8 cellular contexts compared by ENCODE assay signal in the genomic region with DNA sequence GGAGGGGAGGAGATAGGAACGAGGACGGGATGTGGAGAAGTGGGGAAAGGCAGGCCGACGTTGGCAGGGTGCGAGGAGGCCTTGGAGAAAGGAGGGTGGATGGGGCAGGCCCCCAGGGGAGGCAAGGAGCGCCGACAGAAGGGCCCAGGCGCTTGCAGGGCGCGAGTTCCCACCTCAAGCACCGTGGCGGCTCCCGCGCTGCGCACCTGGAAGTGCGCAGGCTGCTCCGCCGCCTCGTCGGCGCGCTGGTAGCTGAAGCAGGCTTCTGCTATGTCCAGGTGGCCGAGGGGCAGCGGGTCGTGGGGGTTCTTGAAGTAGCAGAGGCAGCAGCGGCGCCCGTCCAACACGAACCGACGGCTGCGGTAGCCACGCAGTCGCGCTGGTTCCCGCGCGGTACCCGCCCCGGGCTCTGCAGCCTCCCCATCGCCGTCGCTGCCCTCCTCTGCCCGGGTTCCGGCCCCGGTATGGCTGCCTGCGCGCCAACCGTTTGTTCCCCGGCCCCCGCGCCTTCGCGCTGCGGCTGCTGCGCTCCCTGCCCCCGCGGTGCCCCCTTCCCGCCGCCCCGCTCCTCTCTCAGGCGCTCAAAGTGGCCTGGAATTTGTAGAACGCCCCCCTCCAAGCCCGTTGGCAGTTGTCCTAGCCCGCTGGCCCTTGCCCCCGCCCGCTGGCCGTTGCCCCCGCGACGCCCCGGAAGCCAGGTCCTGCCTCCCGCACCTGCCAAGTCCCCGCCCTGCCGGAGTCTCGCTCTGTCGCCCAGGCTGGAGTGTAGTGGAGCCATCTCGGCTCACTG. TPM values are rescaled to one million over a fixed set of nuclear protein-coding genes. Genes with fewer than 3 reads are reported as not detected.
A peak's percentile ranks its signal among the peaks of the same experiment; 100 is the strongest.
DNase-seq lines count a peak whose midpoint lies in the region; ATAC-seq and TF ChIP-seq lines count a peak whose summit lies in the region.

No MANE protein-coding gene starts in this region.

- ATAC-seq in GM18907 (IDR thresholded peaks at IDR 0.05; ENCODE audit: unreplicated experiment): peak; percentile 74
- ATAC-seq in HG03108 (IDR thresholded peaks at IDR 0.05; ENCODE audit: unreplicated experiment): peak; percentile 77

- TF ChIP-seq CTCF in AG09309 (IDR thresholded peaks at IDR 0.05; ENCODE audit: control insufficient read depth, insufficient read depth, low read depth, low read length, missing control alignments): no peak

- peaks cover 24% of the 10 kb centered on the region for H3K36me3 Mint-ChIP-seq in activated CD4-positive, alpha-beta memory T cell treated with anti-CD3 and anti-CD28 coated beads, Interleukin-2, amount 10 ng/mL, durations not matched to agents 7 days and 5 days (ENCODE audit: low read depth)

- H3K36me3 ChIP-seq in endocrine pancreas (ENCODE audit: control insufficient read depth, insufficient read depth, low read length) (no peaks in the 10 kb centered on the region), mucosa of rectum (ENCODE audit: control insufficient read depth in 2 of 2, insufficient read depth in 2 of 2, low read length in 2 of 2) (peaks cover 0 to 8% of the 10 kb centered on the region in 2 donors)

- H3K4me3 ChIP-seq in AG09309 (ENCODE audit: control insufficient read depth, low read depth, low read length) (peak overlapping the region; percentile 72), endocrine pancreas (ENCODE audit: control insufficient read depth, insufficient read depth, low read length) (peak overlapping the region; percentile 46), mucosa of rectum (ENCODE audit: low read length in 2 of 2) (peak overlapping the region; percentile 89 to 97)

- CTCF ChIA-PET in activated CD4-positive, alpha-beta memory T cell treated with anti-CD3 and anti-CD28 coated beads, Interleukin-2, amount 10 ng/mL, durations not matched to agents 7 days and 5 days (lab: Charles Lee): interaction anchor here (1.6 to 3.4 kb wide), 3 partner anchors 17 to 60 kb away, joined by 3 to 13 read pairs (median 9); no protein-coding TSS in a partner anchor

- H3K9ac ChIP-seq in endocrine pancreas (ENCODE audit: control insufficient read depth, insufficient read depth, low read length) (peak overlapping the region; percentile 67), mucosa of rectum (ENCODE audit: low read depth in 1 of 2, low read length in 2 of 2) (peak overlapping the region; percentile 47 to 81)

- H3K27ac ChIP-seq in mucosa of rectum (ENCODE audit: low read depth in 2 of 2, low read length in 2 of 2): peak overlapping the region; percentile 84 to 87

- peak overlapping the region; percentile 99 for H3K27ac Mint-ChIP-seq in activated CD4-positive, alpha-beta memory T cell treated with anti-CD3 and anti-CD28 coated beads, Interleukin-2, amount 10 ng/mL, durations not matched to agents 7 days and 5 days

- no peaks in the 10 kb centered on the region for H3K9me3 Mint-ChIP-seq in activated CD4-positive, alpha-beta memory T cell treated with anti-CD3 and anti-CD28 coated beads, Interleukin-2, amount 10 ng/mL, durations not matched to agents 7 days and 5 days

- H3K27me3 Mint-ChIP-seq in activated CD4-positive, alpha-beta memory T cell treated with anti-CD3 and anti-CD28 coated beads, Interleukin-2, amount 10 ng/mL, durations not matched to agents 7 days and 5 days: no peaks in the 10 kb centered on the region

- POLR2A ChIA-PET in activated CD4-positive, alpha-beta memory T cell treated with anti-CD3 and anti-CD28 coated beads, Interleukin-2, amount 10 ng/mL, durations not matched to agents 7 days and 5 days (lab: Charles Lee): interaction anchor here (0.7 to 3.7 kb wide), 12 partner anchors 7 to 125 kb away, joined by 3 to 70 read pairs (median 7); a partner anchor contains a TSS

- no peaks in the 10 kb centered on the region for H3K4me1 ChIP-seq in endocrine pancreas (ENCODE audit: control insufficient read depth, insufficient read depth, low read length)
- peaks cover 8 to 11% of the 10 kb centered on the region in 2 donors for H3K4me1 ChIP-seq in mucosa of rectum (ENCODE audit: control insufficient read depth in 2 of 2, insufficient read depth in 2 of 2, low read length in 2 of 2)

- H3K9me3 ChIP-seq in endocrine pancreas (ENCODE audit: control insufficient read depth, low read length) (no peaks in the 10 kb centered on the region), mucosa of rectum (ENCODE audit: control insufficient read depth in 2 of 2, low read length in 2 of 2) (no peaks in the 10 kb centered on the region)

- H3K4me1 Mint-ChIP-seq in activated CD4-positive, alpha-beta memory T cell treated with anti-CD3 and anti-CD28 coated beads, Interleukin-2, amount 10 ng/mL, durations not matched to agents 7 days and 5 days: peaks cover 47% of the 10 kb centered on the region

- peak overlapping the region; percentile 95 for H3K4me3 Mint-ChIP-seq in activated CD4-positive, alpha-beta memory T cell treated with anti-CD3 and anti-CD28 coated beads, Interleukin-2, amount 10 ng/mL, durations not matched to agents 7 days and 5 days

- DNase-seq in AG09309 (ENCODE audit: low read depth): no peak
- peak; percentile 82 for DNase-seq in NCI-H2196 treated with DMSO at 0.1 percent for 48 hours (lab: John Stamatoyannopoulos, UW; ENCODE audit: unreplicated experiment)
- peak; percentile 84 for DNase-seq in activated CD4-positive, alpha-beta memory T cell treated with anti-CD3 and anti-CD28 coated beads, Interleukin-2, amount 10 ng/mL, durations not matched to agents 7 days and 5 days
- peak; percentile 50 to 52 for DNase-seq in stimulated activated CD8-positive, alpha-beta memory T cell treated with anti-CD3 and anti-CD28 coated beads, Interleukin-7, amount 100 ng/mL, for 1 hour (ENCODE audit: low read depth in 2 of 2)

- no peaks in the 10 kb centered on the region for H3K27me3 ChIP-seq in endocrine pancreas (ENCODE audit: control insufficient read depth, insufficient read depth, low read length)
- H3K27me3 ChIP-seq in mucosa of rectum (ENCODE audit: control insufficient read depth in 2 of 2, insufficient read depth in 2 of 2, low read length in 2 of 2): no peaks in the 10 kb centered on the region

RNA-seq across cellular contexts. Expression of a gene that starts 1.1 kb away (rescaled TPM):
- total RNA-seq in activated CD4-positive, alpha-beta memory T cell treated with anti-CD3 and anti-CD28 coated beads, Interleukin-2, amount 10 ng/mL, durations not matched to agents 7 days and 5 days: 10 to 100 TPM; 53.4 to 56.5 TPM

RNA-seq across cellular contexts. Expression of a gene that starts 56.9 kb away (rescaled TPM):
- total RNA-seq in activated CD4-positive, alpha-beta memory T cell treated with anti-CD3 and anti-CD28 coated beads, Interleukin-2, amount 10 ng/mL, durations not matched to agents 7 days and 5 days: 10 to 100 TPM; 37.3 to 40.4 TPM
